ENCODE assay signal across 1 cellular context in the genomic region with DNA sequence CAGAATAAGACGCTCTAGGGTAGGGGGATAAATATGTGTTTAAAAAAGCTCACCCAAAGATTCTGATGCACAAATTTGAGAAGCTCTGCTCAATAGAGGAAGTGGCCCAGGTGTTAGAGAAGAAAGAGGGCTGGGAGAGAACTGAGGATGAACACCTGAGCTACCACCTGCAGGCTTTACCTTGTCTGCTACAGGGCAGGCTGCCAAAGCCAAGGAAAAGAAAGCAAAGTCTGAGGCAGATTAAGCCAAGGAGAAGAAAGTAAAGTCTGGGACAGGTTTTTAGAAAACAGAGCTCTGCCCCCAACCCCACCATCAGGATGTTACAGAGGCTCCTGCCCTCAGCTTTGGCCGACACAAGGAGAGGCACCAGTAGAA.
TF ChIP-seq lines count a peak whose summit lies in the region.

No MANE protein-coding gene starts in this region.

TF ChIP-seq in K562, 482 proteins besides CTCF, POLR2A, EP300 and RAD21 (continued from another document):
- no peak for TF ChIP-seq THRB (CRISPR knock-in tag; conservative IDR thresholded peaks at IDR 0.05)
